ENCODE assay signal across 1 cellular context in the genomic region with DNA sequence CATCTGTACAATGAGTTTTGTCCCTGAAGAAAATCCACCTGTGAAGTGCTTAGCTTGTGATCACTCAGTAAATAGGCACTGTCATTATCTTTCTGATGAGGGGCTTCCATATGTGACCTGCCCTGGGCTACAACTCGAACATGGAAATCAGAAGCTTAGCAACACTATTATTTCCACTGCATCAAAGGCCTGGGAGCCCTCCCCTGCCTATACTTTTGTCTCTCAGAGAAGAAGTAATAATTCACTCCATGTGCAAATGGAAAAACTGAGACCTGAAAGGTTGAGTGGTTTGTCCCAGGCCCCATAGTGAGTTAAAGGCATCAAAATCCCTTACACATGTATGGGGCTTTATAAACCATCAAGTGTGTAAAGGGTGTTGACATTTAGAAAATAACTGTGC.
TF ChIP-seq lines count a peak whose summit lies in the region.

No MANE protein-coding gene starts in this region.

TF ChIP-seq in GM23338, 12 proteins besides CTCF, POLR2A, EP300 and RAD21 (continued from another document):
- TF ChIP-seq, protein P1, sequence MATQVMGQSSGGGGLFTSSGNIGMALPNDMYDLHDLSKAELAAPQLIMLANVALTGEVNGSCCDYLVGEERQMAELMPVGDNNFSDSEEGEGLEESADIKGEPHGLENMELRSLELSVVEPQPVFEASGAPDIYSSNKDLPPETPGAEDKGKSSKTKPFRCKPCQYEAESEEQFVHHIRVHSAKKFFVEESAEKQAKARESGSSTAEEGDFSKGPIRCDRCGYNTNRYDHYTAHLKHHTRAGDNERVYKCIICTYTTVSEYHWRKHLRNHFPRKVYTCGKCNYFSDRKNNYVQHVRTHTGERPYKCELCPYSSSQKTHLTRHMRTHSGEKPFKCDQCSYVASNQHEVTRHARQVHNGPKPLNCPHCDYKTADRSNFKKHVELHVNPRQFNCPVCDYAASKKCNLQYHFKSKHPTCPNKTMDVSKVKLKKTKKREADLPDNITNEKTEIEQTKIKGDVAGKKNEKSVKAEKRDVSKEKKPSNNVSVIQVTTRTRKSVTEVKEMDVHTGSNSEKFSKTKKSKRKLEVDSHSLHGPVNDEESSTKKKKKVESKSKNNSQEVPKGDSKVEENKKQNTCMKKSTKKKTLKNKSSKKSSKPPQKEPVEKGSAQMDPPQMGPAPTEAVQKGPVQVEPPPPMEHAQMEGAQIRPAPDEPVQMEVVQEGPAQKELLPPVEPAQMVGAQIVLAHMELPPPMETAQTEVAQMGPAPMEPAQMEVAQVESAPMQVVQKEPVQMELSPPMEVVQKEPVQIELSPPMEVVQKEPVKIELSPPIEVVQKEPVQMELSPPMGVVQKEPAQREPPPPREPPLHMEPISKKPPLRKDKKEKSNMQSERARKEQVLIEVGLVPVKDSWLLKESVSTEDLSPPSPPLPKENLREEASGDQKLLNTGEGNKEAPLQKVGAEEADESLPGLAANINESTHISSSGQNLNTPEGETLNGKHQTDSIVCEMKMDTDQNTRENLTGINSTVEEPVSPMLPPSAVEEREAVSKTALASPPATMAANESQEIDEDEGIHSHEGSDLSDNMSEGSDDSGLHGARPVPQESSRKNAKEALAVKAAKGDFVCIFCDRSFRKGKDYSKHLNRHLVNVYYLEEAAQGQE (IDR thresholded peaks at IDR 0.05; ENCODE audit: unreplicated experiment) = no peak
- TF ChIP-seq, protein P2, sequence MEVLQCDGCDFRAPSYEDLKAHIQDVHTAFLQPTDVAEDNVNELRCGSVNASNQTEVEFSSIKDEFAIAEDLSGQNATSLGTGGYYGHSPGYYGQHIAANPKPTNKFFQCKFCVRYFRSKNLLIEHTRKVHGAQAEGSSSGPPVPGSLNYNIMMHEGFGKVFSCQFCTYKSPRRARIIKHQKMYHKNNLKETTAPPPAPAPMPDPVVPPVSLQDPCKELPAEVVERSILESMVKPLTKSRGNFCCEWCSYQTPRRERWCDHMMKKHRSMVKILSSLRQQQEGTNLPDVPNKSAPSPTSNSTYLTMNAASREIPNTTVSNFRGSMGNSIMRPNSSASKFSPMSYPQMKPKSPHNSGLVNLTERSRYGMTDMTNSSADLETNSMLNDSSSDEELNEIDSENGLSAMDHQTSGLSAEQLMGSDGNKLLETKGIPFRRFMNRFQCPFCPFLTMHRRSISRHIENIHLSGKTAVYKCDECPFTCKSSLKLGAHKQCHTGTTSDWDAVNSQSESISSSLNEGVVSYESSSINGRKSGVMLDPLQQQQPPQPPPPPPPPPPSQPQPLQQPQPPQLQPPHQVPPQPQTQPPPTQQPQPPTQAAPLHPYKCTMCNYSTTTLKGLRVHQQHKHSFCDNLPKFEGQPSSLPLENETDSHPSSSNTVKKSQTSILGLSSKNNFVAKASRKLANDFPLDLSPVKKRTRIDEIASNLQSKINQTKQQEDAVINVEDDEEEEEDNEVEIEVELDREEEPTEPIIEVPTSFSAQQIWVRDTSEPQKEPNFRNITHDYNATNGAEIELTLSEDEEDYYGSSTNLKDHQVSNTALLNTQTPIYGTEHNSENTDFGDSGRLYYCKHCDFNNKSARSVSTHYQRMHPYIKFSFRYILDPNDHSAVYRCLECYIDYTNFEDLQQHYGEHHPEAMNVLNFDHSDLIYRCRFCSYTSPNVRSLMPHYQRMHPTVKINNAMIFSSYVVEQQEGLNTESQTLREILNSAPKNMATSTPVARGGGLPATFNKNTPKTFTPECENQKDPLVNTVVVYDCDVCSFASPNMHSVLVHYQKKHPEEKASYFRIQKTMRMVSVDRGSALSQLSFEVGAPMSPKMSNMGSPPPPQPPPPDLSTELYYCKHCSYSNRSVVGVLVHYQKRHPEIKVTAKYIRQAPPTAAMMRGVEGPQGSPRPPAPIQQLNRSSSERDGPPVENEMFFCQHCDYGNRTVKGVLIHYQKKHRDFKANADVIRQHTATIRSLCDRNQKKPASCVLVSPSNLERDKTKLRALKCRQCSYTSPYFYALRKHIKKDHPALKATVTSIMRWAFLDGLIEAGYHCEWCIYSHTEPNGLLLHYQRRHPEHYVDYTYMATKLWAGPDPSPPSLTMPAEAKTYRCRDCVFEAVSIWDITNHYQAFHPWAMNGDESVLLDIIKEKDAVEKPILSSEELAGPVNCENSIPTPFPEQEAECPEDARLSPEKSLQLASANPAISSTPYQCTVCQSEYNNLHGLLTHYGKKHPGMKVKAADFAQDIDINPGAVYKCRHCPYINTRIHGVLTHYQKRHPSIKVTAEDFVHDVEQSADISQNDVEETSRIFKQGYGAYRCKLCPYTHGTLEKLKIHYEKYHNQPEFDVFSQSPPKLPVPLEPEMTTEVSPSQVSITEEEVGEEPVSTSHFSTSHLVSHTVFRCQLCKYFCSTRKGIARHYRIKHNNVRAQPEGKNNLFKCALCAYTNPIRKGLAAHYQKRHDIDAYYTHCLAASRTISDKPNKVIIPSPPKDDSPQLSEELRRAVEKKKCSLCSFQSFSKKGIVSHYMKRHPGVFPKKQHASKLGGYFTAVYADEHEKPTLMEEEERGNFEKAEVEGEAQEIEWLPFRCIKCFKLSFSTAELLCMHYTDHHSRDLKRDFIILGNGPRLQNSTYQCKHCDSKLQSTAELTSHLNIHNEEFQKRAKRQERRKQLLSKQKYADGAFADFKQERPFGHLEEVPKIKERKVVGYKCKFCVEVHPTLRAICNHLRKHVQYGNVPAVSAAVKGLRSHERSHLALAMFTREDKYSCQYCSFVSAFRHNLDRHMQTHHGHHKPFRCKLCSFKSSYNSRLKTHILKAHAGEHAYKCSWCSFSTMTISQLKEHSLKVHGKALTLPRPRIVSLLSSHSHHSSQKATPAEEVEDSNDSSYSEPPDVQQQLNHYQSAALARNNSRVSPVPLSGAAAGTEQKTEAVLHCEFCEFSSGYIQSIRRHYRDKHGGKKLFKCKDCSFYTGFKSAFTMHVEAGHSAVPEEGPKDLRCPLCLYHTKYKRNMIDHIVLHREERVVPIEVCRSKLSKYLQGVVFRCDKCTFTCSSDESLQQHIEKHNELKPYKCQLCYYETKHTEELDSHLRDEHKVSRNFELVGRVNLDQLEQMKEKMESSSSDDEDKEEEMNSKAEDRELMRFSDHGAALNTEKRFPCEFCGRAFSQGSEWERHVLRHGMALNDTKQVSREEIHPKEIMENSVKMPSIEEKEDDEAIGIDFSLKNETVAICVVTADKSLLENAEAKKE (CRISPR knock-in tag; IDR thresholded peaks at IDR 0.05) = no peak
